2 cellular contexts compared by ENCODE assay signal in genomic region chr22:29946220-29946619, GRCh38.
TF ChIP-seq lines count a peak whose summit lies in the region.

No MANE protein-coding gene starts in this region.

TF ChIP-seq in SK-N-SH, 30 proteins besides CTCF, POLR2A, EP300 and RAD21 (continued from another document):
- TF ChIP-seq REST (IDR thresholded peaks at IDR 0.05; ENCODE audit: low read depth, low read length) (no peak), EZH2phosphoT487 (IDR thresholded peaks at IDR 0.05; ENCODE audit: borderline replicate concordance, low read depth) (no peak), TCF12 (IDR thresholded peaks at IDR 0.05) (no peak)

TF ChIP-seq in SK-N-SH treated with all-trans-retinoic acid at 6 μM for 48 hours, 23 proteins besides CTCF, POLR2A, EP300 and RAD21 (continued from another document):
- TF ChIP-seq PATZ1 (CRISPR knock-in tag; IDR thresholded peaks at IDR 0.05; ENCODE audit: borderline replicate concordance): no peak
- no peak for TF ChIP-seq CSRNP3 (CRISPR knock-in tag; IDR thresholded peaks at IDR 0.05)
- no peak for TF ChIP-seq CSDC2 (CRISPR knock-in tag; IDR thresholded peaks at IDR 0.05)
